In genomic region chr2:225463449-225463848, GRCh38 we compare ENCODE assay signal across 23 cellular contexts.
DNase-seq lines count a peak whose midpoint lies in the region; ATAC-seq, FAIRE-seq and TF ChIP-seq lines count a peak whose summit lies in the region.
"Had no signal": no experiment of that assay in that cellular context is flagged by ENCODE, and none has a peak within 500 bp of the region (broad histone marks: within the 10 kb centered on the region; RNA-seq: fewer than 3 reads in every experiment).

No MANE protein-coding gene starts in this region.

- no peak for FAIRE-seq in astrocyte (lab: Jason Lieb, UNC)
- FAIRE-seq: GM12878, GM19239, HTR-8/SVneo had no signal

- intact Hi-C loops in MCF 10A (cut with micrococcal nuclease) = no loop called here
- intact Hi-C loops in mammary epithelial cell (cut with micrococcal nuclease) = no loop called here

- H3K4me2 ChIP-seq in mammary epithelial cell (ENCODE audit: insufficient read depth, low read depth, low read length) = no peak overlapping the region
- no peak overlapping the region for H3K4me2 ChIP-seq in astrocyte (ENCODE audit: low read length)

- no peak for ATAC-seq in omental fat pad (ENCODE audit: low FRiP score)

- no peaks in the 10 kb centered on the region for H3K27me3 Mint-ChIP-seq in MCF 10A (ENCODE audit: insufficient read depth, unreplicated experiment)
- no peaks in the 10 kb centered on the region for H3K27me3 Mint-ChIP-seq in astrocyte (ENCODE audit: low read depth, unreplicated experiment)
- H3K27me3 Mint-ChIP-seq: CD4-positive, CD25-positive, alpha-beta regulatory T cell; IgD-negative memory B cell had no signal

- H3K27ac ChIP-seq in mammary epithelial cell (ENCODE audit: insufficient read depth, low read depth, low read length) (no peak overlapping the region), astrocyte (ENCODE audit: low read depth, low read length) (no peak overlapping the region), epithelial cell of prostate (peak overlapping the region; percentile 25)
- H3K27ac ChIP-seq: GM23248 had no signal

- H3K4me3 Mint-ChIP-seq in MCF 10A (ENCODE audit: unreplicated experiment) (no peak overlapping the region), astrocyte (ENCODE audit: unreplicated experiment) (no peak overlapping the region)

- H3K9me3 ChIP-seq in mammary epithelial cell (replicated peaks; ENCODE audit: insufficient read depth, low read length) (no peaks in the 10 kb centered on the region), astrocyte (ENCODE audit: insufficient read depth, low read depth, low read length) (no peaks in the 10 kb centered on the region), BE2C (no peaks in the 10 kb centered on the region)

- H3K27me3 ChIP-seq in mammary epithelial cell (ENCODE audit: insufficient read depth, low read length) = no peaks in the 10 kb centered on the region
- no peaks in the 10 kb centered on the region for H3K27me3 ChIP-seq in astrocyte (ENCODE audit: insufficient read depth, low read length)
- H3K27me3 ChIP-seq in BE2C = no peaks in the 10 kb centered on the region

- H3K36me3 ChIP-seq in mammary epithelial cell (ENCODE audit: insufficient read depth, low read length) = no peaks in the 10 kb centered on the region
- H3K36me3 ChIP-seq in astrocyte (ENCODE audit: insufficient read depth, low read length) = no peaks in the 10 kb centered on the region
- H3K36me3 ChIP-seq in BE2C = no peaks in the 10 kb centered on the region

- no peaks in the 10 kb centered on the region for H3K36me3 Mint-ChIP-seq in MCF 10A (ENCODE audit: insufficient read depth, unreplicated experiment)
- no peaks in the 10 kb centered on the region for H3K36me3 Mint-ChIP-seq in astrocyte (ENCODE audit: low read depth, unreplicated experiment)
- H3K36me3 Mint-ChIP-seq: CD4-positive, CD25-positive, alpha-beta regulatory T cell; IgD-negative memory B cell had no signal

- H3K4me1 ChIP-seq in mammary epithelial cell (ENCODE audit: insufficient read depth, low read length) = no peaks in the 10 kb centered on the region
- H3K4me1 ChIP-seq in astrocyte (ENCODE audit: insufficient read depth, low read length) = no peaks in the 10 kb centered on the region
- H3K4me1 ChIP-seq in BE2C = no peaks in the 10 kb centered on the region

- H2AFZ ChIP-seq in mammary epithelial cell (ENCODE audit: low read depth, low read length) (no peak overlapping the region), astrocyte (ENCODE audit: low read depth, low read length) (no peak overlapping the region)
- H2AFZ ChIP-seq: GM23248 had no signal

- DNase-seq in MCF 10A (ENCODE audit: unreplicated experiment) (no peak), mammary epithelial cell (no peak), astrocyte (ENCODE audit: low read depth) (no peak), epithelial cell of prostate (ENCODE audit: low read depth, low spot score) (no peak), activated T-cell treated with anti-CD3 and anti-CD28 coated beads for 4 hours (no peak), BE2C (no peak), omental fat pad (ENCODE audit: low spot score) (no peak)
- DNase-seq: EL, GM23248, HCEC 1CT, Kasumi-1, NCI-H1092 treated with DMSO at 0.1 percent for 48 hours, NCI-H146, NCI-H2029 treated with DMSO at 0.1 percent for 48 hours, NCI-H2171, NCI-H526, SHP77 had no signal

- dilution Hi-C loops in mammary epithelial cell (cut with HindIII; ENCODE audit: low sequenced_read_pairs) = no loop called here

- BruUV-seq in MCF 10A (replicated peaks; lab: Mats Ljungman, UMichigan) (TSS peak; percentile 93), mammary epithelial cell (replicated peaks; lab: Mats Ljungman, UMichigan) (no TSS peak)

- H3K79me2 ChIP-seq in mammary epithelial cell (ENCODE audit: insufficient read depth, low read length) (no peaks in the 10 kb centered on the region), astrocyte (ENCODE audit: insufficient read depth, low read length) (no peaks in the 10 kb centered on the region)

- H4K20me1 ChIP-seq in mammary epithelial cell (ENCODE audit: insufficient read depth, low read length) (no peaks in the 10 kb centered on the region), astrocyte (ENCODE audit: insufficient read depth, low read length) (no peaks in the 10 kb centered on the region)

- TF ChIP-seq CTCF in MCF 10A (IDR thresholded peaks at IDR 0.05; ENCODE audit: unreplicated experiment) (no peak), mammary epithelial cell (conservative IDR thresholded peaks at IDR 0.05 in 1 of 2, IDR thresholded peaks at IDR 0.05 in 1 of 2; ENCODE audit: extremely low read depth in 1 of 2, insufficient read depth in 1 of 2, low read depth in 1 of 2, low read length in 2 of 2) (no peak), astrocyte (IDR thresholded peaks at IDR 0.05; ENCODE audit: insufficient read depth, low read depth, low read length) (no peak), BE2C (IDR thresholded peaks at IDR 0.05; ENCODE audit: low read depth, low read length) (no peak), omental fat pad (IDR thresholded peaks at IDR 0.05) (no peak)

- in situ Hi-C loops in mammary epithelial cell (cut with MboI; ENCODE audit: low sequenced_read_pairs in 2 of 2) = no loop called here

- H3K9ac ChIP-seq in mammary epithelial cell (ENCODE audit: insufficient read depth, low read length) (no peak overlapping the region), astrocyte (ENCODE audit: low read length) (no peak overlapping the region)
- H3K9ac ChIP-seq: GM23248 had no signal

- POLR2A ChIA-PET in MCF 10A (lab: Yijun Ruan, JAX) = no interaction called here

- H3K4me1 Mint-ChIP-seq in MCF 10A (ENCODE audit: insufficient read depth, unreplicated experiment) (peaks cover 18% of the 10 kb centered on the region), astrocyte (ENCODE audit: low read depth, unreplicated experiment) (peaks cover 25% of the 10 kb centered on the region)

- no peak overlapping the region for H3K27ac Mint-ChIP-seq in MCF 10A (ENCODE audit: low read depth, unreplicated experiment)
- H3K27ac Mint-ChIP-seq in astrocyte (ENCODE audit: unreplicated experiment) = peak overlapping the region; percentile 62
- H3K27ac Mint-ChIP-seq: B cell, IgD-negative memory B cell had no signal

- CTCF ChIA-PET in MCF 10A (lab: Yijun Ruan, JAX) (interaction anchor here (0.6 to 1.4 kb wide), 2 partner anchors 180 to 341 kb away, joined by 3 read pairs; no protein-coding TSS in a partner anchor), mammary epithelial cell (lab: Charles Lee; ENCODE audit: low non-redundant PET) (no interaction called here)

- H3K4me3 ChIP-seq in mammary epithelial cell (replicated peaks in 1 of 3; ENCODE audit: insufficient read depth in 1 of 3, low read depth in 2 of 3, low read length in 3 of 3) = no peak overlapping the region
- H3K4me3 ChIP-seq in astrocyte (ENCODE audit: insufficient read depth, low read depth, low read length) = no peak overlapping the region
- H3K4me3 ChIP-seq in BE2C (ENCODE audit: low read depth, low read length) = no peak overlapping the region
- H3K4me3 ChIP-seq: GM12878, GM23248 had no signal

- 90% methylated on average over 1 of the region's 1 CpG for WGBS in mammary epithelial cell (ENCODE audit: low coverage, missing lambda C conversion rate)

- H3K9me3 Mint-ChIP-seq in MCF 10A (ENCODE audit: unreplicated experiment) (no peaks in the 10 kb centered on the region), astrocyte (ENCODE audit: unreplicated experiment) (no peaks in the 10 kb centered on the region)
- H3K9me3 Mint-ChIP-seq: IgD-negative memory B cell had no signal
